ENCODE assay signal across 8 cellular contexts in genomic region chr3:38648659-38649499, GRCh38. TPM values are rescaled to one million over a fixed set of nuclear protein-coding genes. Genes with fewer than 3 reads are reported as not detected.
DNase-seq lines count a peak whose midpoint lies in the region; ATAC-seq and TF ChIP-seq lines count a peak whose summit lies in the region.

No MANE protein-coding gene starts in this region.

- H3K4me1 ChIP-seq in KMS-11 (ENCODE audit: low read depth, poor library complexity, severe bottlenecking), result no peaks in the 10 kb centered on the region
- H3K4me1 ChIP-seq in esophagus (ENCODE audit: control insufficient read depth in 2 of 2, insufficient read depth in 2 of 2, low read length in 1 of 2), result peaks cover 5 to 12% of the 10 kb centered on the region in 2 donors
- no peaks in the 10 kb centered on the region for H3K4me1 ChIP-seq in parathyroid adenoma

- H3K79me2 ChIP-seq in KMS-11 (ENCODE audit: insufficient read depth, low read depth) (no peaks in the 10 kb centered on the region), parathyroid adenoma (no peaks in the 10 kb centered on the region)

- no peak for TF ChIP-seq CTCF in GM06990 (IDR thresholded peaks at IDR 0.05; ENCODE audit: insufficient read depth, low read length, poor library complexity, severe bottlenecking)
- no peak for TF ChIP-seq CTCF in KMS-11 (conservative IDR thresholded peaks at IDR 0.05; ENCODE audit: low read depth, low read length)
- no peak for TF ChIP-seq CTCF in parathyroid adenoma (IDR thresholded peaks at IDR 0.05)

- no peak for DNase-seq in GM06990 (ENCODE audit: extremely low read depth, insufficient read length)
- no peak for DNase-seq in caudate nucleus (lab: John Stamatoyannopoulos, UW)
- no peak for DNase-seq in NCI-H524 (lab: John Stamatoyannopoulos, UW)
- no peak for DNase-seq in NCI-H510A (lab: John Stamatoyannopoulos, UW)

- H3K36me3 ChIP-seq in GM06990 (ENCODE audit: control insufficient read depth, insufficient read depth, low read length) (no peaks in the 10 kb centered on the region), KMS-11 (ENCODE audit: insufficient read depth) (no peaks in the 10 kb centered on the region), esophagus (ENCODE audit: control insufficient read depth in 2 of 2, insufficient read depth in 2 of 2, low read length in 1 of 2) (no peaks in the 10 kb centered on the region), parathyroid adenoma (ENCODE audit: control insufficient read depth, insufficient read depth, low read length) (no peaks in the 10 kb centered on the region)

- H4K20me1 ChIP-seq in KMS-11 (ENCODE audit: insufficient read depth), result no peaks in the 10 kb centered on the region

- H2AFZ ChIP-seq in KMS-11 (ENCODE audit: low read depth) (peak overlapping the region; percentile 30; the same call in 1 of the 2 replicates), parathyroid adenoma (peak overlapping the region; percentile 9)

- ATAC-seq in HG03565 (IDR thresholded peaks at IDR 0.05; ENCODE audit: unreplicated experiment), result no peak

- H3K9ac ChIP-seq in KMS-11 (no peak overlapping the region), parathyroid adenoma (no peak overlapping the region)

- WGBS in esophagus, 2 donors, result 8 to 13% methylated on average over 41 to 56 of the region's 56 CpGs

- H3K27me3 ChIP-seq in GM06990 (replicated peaks; ENCODE audit: control insufficient read depth, insufficient read depth, low read length) (peaks cover 2% of the 10 kb centered on the region), KMS-11 (ENCODE audit: insufficient read depth, low read depth) (no peaks in the 10 kb centered on the region; the same call in 1 of the 2 replicates), esophagus (ENCODE audit: control insufficient read depth in 1 of 2, insufficient read depth in 2 of 2, low read length in 2 of 2) (peaks cover 0 to 14% of the 10 kb centered on the region in 2 donors), parathyroid adenoma (ENCODE audit: control insufficient read depth, insufficient read depth, low read length) (no peaks in the 10 kb centered on the region)

- H3K4me2 ChIP-seq in KMS-11 (peak overlapping the region; percentile 29; the same call in 1 of the 2 replicates), parathyroid adenoma (ENCODE audit: low read length) (peak overlapping the region; percentile 64)

- H3K9me3 ChIP-seq in esophagus (ENCODE audit: control insufficient read depth in 2 of 2, insufficient read depth in 1 of 2, low read depth in 1 of 2, low read length in 1 of 2) (no peaks in the 10 kb centered on the region), parathyroid adenoma (ENCODE audit: control insufficient read depth, low read length) (no peaks in the 10 kb centered on the region)

- H3K4me3 ChIP-seq in GM06990 (replicated peaks; ENCODE audit: low read depth, low read length) (peak overlapping the region; percentile 34), KMS-11 (IDR thresholded peaks at IDR 0.05; ENCODE audit: insufficient read depth, low read depth, low read length) (no peak overlapping the region), esophagus (ENCODE audit: low read depth in 1 of 2, low read length in 2 of 2) (peak overlapping the region; percentile 33 to 45), parathyroid adenoma (ENCODE audit: low read depth, low read length) (peak overlapping the region; percentile 20)

- H3K27ac ChIP-seq in KMS-11 (no peak overlapping the region), esophagus (ENCODE audit: low read depth in 2 of 2, low read length in 1 of 2) (no peak overlapping the region), parathyroid adenoma (no peak overlapping the region), caudate nucleus (ENCODE audit: low read depth, low read length) (no peak overlapping the region)

RNA-seq across cellular contexts. Expression of gene SCN5A, which starts 0.6 kb away (rescaled TPM):
- under 1 TPM; 0.02 to 0.05 TPM for polyA plus RNA-seq in esophagus
